24 cellular contexts compared by ENCODE assay signal in the genomic region with DNA sequence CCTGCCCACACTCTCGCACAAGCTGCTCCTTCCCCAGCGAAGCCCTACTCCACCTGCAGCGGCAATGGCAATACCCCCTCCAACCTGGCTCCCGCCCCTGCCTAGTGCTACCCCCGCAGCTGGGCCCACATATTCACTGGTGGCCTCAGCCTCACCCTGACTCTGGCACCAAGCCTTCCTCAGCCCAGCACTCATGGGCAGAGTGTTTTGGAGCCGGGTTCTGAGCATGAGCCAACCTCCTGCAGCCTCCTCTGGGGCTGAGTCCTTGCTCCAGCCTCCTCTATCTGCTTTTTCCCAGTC. TPM values are rescaled to one million over a fixed set of nuclear protein-coding genes. Genes with fewer than 3 reads are reported as not detected.
A peak's percentile ranks its signal among the peaks of the same experiment; 100 is the strongest.
DNase-seq lines count a peak whose midpoint lies in the region; ATAC-seq, FAIRE-seq and TF ChIP-seq lines count a peak whose summit lies in the region.
"Had no signal": no experiment of that assay in that cellular context is flagged by ENCODE, and none has a peak within 500 bp of the region (broad histone marks: within the 10 kb centered on the region; RNA-seq: fewer than 3 reads in every experiment).

No MANE protein-coding gene starts in this region.

- DNase-seq in K562 (ENCODE audit: extremely low read depth in 1 of 4, low spot score in 3 of 4), result no peak
- DNase-seq in esophagus squamous epithelium (lab: John Stamatoyannopoulos, UW), result no peak
- DNase-seq in H4 (ENCODE audit: low spot score), result no peak
- no peak for DNase-seq in NOMO-1 treated with dmso at 0.1 percent for 144 hours (lab: John Stamatoyannopoulos, UW; ENCODE audit: unreplicated experiment)
- no peak for DNase-seq in activated CD4-positive, alpha-beta T cell treated with anti-CD3 and anti-CD28 coated beads, Interleukin-2, amount 50 U/mL, for 48 hours
- DNase-seq: activated CD8-positive, alpha-beta memory T cell treated with anti-CD3 and anti-CD28 coated beads for 24 hours; activated T-cell treated with anti-CD3 and anti-CD28 coated beads, Interleukin-2, amount 50 U/mL, for 48 hours; CD8-positive, alpha-beta memory T cell; DMS79; H7; immature natural killer cell; IMR-90; MM.1S; naive thymus-derived CD4-positive, alpha-beta T cell; NCI-H146; pancreas; stimulated activated CD4-positive, alpha-beta T cell treated with anti-CD3 and anti-CD28 coated beads, Interleukin-4, amount 100 ng/mL, for 4 hours had no signal

- H3K36me3 ChIP-seq in K562 (ENCODE audit: control insufficient read depth, insufficient read depth, low read length) (no peaks in the 10 kb centered on the region), esophagus squamous epithelium (no peaks in the 10 kb centered on the region), mucosa of rectum (ENCODE audit: control insufficient read depth in 2 of 2, insufficient read depth in 2 of 2, low read length in 2 of 2) (no peaks in the 10 kb centered on the region)
- H3K36me3 ChIP-seq: pancreas, thoracic aorta had no signal

- POLR2A ChIA-PET in K562 (lab: Yijun Ruan, JAX), result no interaction called here

- FAIRE-seq in K562 (lab: Jason Lieb, UNC), result no peak
- FAIRE-seq: bronchial epithelial cell, GM12892, pancreas had no signal

- in situ Hi-C loops in K562 (cut with MboI), result no loop called here

- TF ChIP-seq POLR2A in K562 (conservative IDR thresholded peaks at IDR 0.05), result no peak
- TF ChIP-seq POLR2A in esophagus squamous epithelium (IDR thresholded peaks at IDR 0.05), result no peak

- H2AFZ ChIP-seq in K562 (ENCODE audit: low read depth, low read length), result no peak overlapping the region

- CTCF ChIA-PET in K562 (lab: Yijun Ruan, JAX; ENCODE audit: low intra/inter-chr PET ratio), result no interaction called here

- H3K4me2 ChIP-seq in K562 (ENCODE audit: insufficient read depth, low read length), result no peak overlapping the region
- H3K4me2 ChIP-seq: smooth muscle cell had no signal

- no peaks in the 10 kb centered on the region for H3K79me2 ChIP-seq in K562 (ENCODE audit: control insufficient read depth, insufficient read depth, low read length)

- H3K9me3 ChIP-seq in K562 (replicated peaks; ENCODE audit: control insufficient read depth, insufficient read depth, low read depth, low read length), result no peaks in the 10 kb centered on the region
- no peaks in the 10 kb centered on the region for H3K9me3 ChIP-seq in esophagus squamous epithelium
- no peaks in the 10 kb centered on the region for H3K9me3 ChIP-seq in mucosa of rectum (ENCODE audit: control insufficient read depth in 2 of 2, low read length in 2 of 2)
- H3K9me3 ChIP-seq: pancreas, thoracic aorta had no signal

- H3K27me3 ChIP-seq in K562 (ENCODE audit: control insufficient read depth in 2 of 2, insufficient read depth in 2 of 2, low read length in 2 of 2), result peaks cover 0 to 17% of the 10 kb centered on the region in 2 experiments; a peak in 3 of 5 replicates
- peaks cover 0 to 8% (median 0%) of the 10 kb centered on the region in 4 donors for H3K27me3 ChIP-seq in esophagus squamous epithelium
- no peaks in the 10 kb centered on the region for H3K27me3 ChIP-seq in mucosa of rectum (ENCODE audit: control insufficient read depth in 2 of 2, insufficient read depth in 2 of 2, low read length in 2 of 2)
- H3K27me3 ChIP-seq: pancreas had no signal

- peaks cover 18 to 22% of the 10 kb centered on the region in 2 experiments; a peak in 4 of 5 replicates for H3K4me1 ChIP-seq in K562 (replicated peaks in 1 of 2; ENCODE audit: control insufficient read depth in 2 of 2, insufficient read depth in 2 of 2, low read length in 2 of 2)
- H3K4me1 ChIP-seq in esophagus squamous epithelium, result peaks cover 8 to 75% (median 58%) of the 10 kb centered on the region in 3 donors
- H3K4me1 ChIP-seq in mucosa of rectum (ENCODE audit: control insufficient read depth in 2 of 2, insufficient read depth in 2 of 2, low read length in 2 of 2), result peaks cover 12 to 27% of the 10 kb centered on the region in 2 donors

- ATAC-seq in K562 (no peak), GM18868 (IDR thresholded peaks at IDR 0.05; ENCODE audit: unreplicated experiment) (no peak)
- ATAC-seq: naive thymus-derived CD4-positive, alpha-beta T cell had no signal

- no peak for TF ChIP-seq CTCF in K562 (IDR thresholded peaks at IDR 0.05 in 2 of 3, conservative IDR thresholded peaks at IDR 0.05 in 1 of 3; ENCODE audit: insufficient read depth in 2 of 3, low read depth in 1 of 3, low read length in 3 of 3)
- TF ChIP-seq CTCF in esophagus squamous epithelium (IDR thresholded peaks at IDR 0.05), result no peak

- 36% methylated on average over 4 of the region's 6 CpGs for WGBS in K562 (ENCODE audit: insufficient coverage, low coverage, missing lambda C conversion rate)
- WGBS in esophagus squamous epithelium, 2 donors, result 75 to 83% methylated on average over 2 to 6 of the region's 6 CpGs

- no peak for TF ChIP-seq EP300 in K562 (IDR thresholded peaks at IDR 0.05; ENCODE audit: low read length)

- H3K9ac ChIP-seq in K562 (ENCODE audit: insufficient read depth in 1 of 2, low read depth in 2 of 2, low read length in 2 of 2) (peak overlapping the region in 1 of 2 experiments; percentile 76; a peak in 2 of 4 replicates), mucosa of rectum (ENCODE audit: low read depth in 1 of 2, low read length in 2 of 2) (no peak overlapping the region)

- BruUV-seq in K562 (replicated peaks; lab: Mats Ljungman, UMichigan), result no TSS peak

- intact Hi-C loops in K562 (cut with micrococcal nuclease), result no loop called here
- intact Hi-C loops in esophagus squamous epithelium (cut with DNase I), result no loop called here

- H3K27ac ChIP-seq in K562 (ENCODE audit: extremely low read depth, low read depth, low read length) (no peak overlapping the region), esophagus squamous epithelium (peak overlapping the region; percentile 9 to 87 (median 83)), mucosa of rectum (ENCODE audit: low read depth in 2 of 2, low read length in 2 of 2) (peak overlapping the region; percentile 63 to 72), temporal lobe (ENCODE audit: low read depth, low read length) (peak overlapping the region; percentile 36)

- H3K4me3 ChIP-seq in K562, result no peak overlapping the region
- H3K4me3 ChIP-seq in esophagus squamous epithelium, result no peak overlapping the region
- H3K4me3 ChIP-seq in mucosa of rectum (ENCODE audit: low read length in 2 of 2), result no peak overlapping the region
- H3K4me3 ChIP-seq: pancreas, smooth muscle cell, thoracic aorta had no signal

- H3K9me1 ChIP-seq in K562 (ENCODE audit: control insufficient read depth, insufficient read depth, low read length), result no peaks in the 10 kb centered on the region

- TF ChIP-seq RAD21 in K562 (CRISPR knock-in tag; conservative IDR thresholded peaks at IDR 0.05 in 1 of 2, IDR thresholded peaks at IDR 0.05 in 1 of 2), result no peak

- no peaks in the 10 kb centered on the region; the same call in 1 of the 2 replicates for H4K20me1 ChIP-seq in K562 (replicated peaks; ENCODE audit: control insufficient read depth, insufficient read depth, low read length)

TF ChIP-seq in K562, 482 proteins besides CTCF, POLR2A, EP300 and RAD21:
- TF ChIP-seq SUPT5H (IDR thresholded peaks at IDR 0.05) (no peak), NR1H2 (CRISPR knock-in tag; IDR thresholded peaks at IDR 0.05) (no peak), ZNF263 (CRISPR knock-in tag; IDR thresholded peaks at IDR 0.05; ENCODE audit: borderline replicate concordance) (0 out of 2 replicates have a peak, but pooled peaks have one; percentile 5), RBM22 (IDR thresholded peaks at IDR 0.05; ENCODE audit: low read depth, low read length, poor library complexity, severe bottlenecking) (no peak), FOXM1 (IDR thresholded peaks at IDR 0.05; ENCODE audit: low read depth) (no peak), FOXM1 (CRISPR knock-in tag; IDR thresholded peaks at IDR 0.05; ENCODE audit: low read depth) (no peak), NCOA4 (IDR thresholded peaks at IDR 0.05; ENCODE audit: partially characterized antibody) (no peak), SMARCE1 (IDR thresholded peaks at IDR 0.05) (no peak), ELF4 (CRISPR knock-in tag; IDR thresholded peaks at IDR 0.05) (no peak)
- TF ChIP-seq, protein P1, sequence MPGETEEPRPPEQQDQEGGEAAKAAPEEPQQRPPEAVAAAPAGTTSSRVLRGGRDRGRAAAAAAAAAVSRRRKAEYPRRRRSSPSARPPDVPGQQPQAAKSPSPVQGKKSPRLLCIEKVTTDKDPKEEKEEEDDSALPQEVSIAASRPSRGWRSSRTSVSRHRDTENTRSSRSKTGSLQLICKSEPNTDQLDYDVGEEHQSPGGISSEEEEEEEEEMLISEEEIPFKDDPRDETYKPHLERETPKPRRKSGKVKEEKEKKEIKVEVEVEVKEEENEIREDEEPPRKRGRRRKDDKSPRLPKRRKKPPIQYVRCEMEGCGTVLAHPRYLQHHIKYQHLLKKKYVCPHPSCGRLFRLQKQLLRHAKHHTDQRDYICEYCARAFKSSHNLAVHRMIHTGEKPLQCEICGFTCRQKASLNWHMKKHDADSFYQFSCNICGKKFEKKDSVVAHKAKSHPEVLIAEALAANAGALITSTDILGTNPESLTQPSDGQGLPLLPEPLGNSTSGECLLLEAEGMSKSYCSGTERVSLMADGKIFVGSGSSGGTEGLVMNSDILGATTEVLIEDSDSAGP (CRISPR knock-in tag; IDR thresholded peaks at IDR 0.05), result no peak

RNA-seq across cellular contexts. Expression of a gene that starts 47.6 kb away (rescaled TPM):
- total RNA-seq in K562 (2011; cell fraction: chromatin; rRNA removed; ENCODE audit: low replicate concordance), result 33.8 and 109 TPM in 2 replicates
- 31.6 and 45.0 TPM in 2 replicates for total RNA-seq in K562 (2011; cell fraction: nucleolus; rRNA removed)
- total RNA-seq in K562 (2011; cell fraction: nucleoplasm; rRNA removed), result 31.0 and 37.9 TPM in 2 replicates
- 0.45 and 1.6 TPM in 2 replicates for total RNA-seq in K562 (2014; rRNA removed)
- 0.47 and 1.4 TPM in 2 replicates for total RNA-seq in K562 (2014; rRNA removed; fragmentation: Illumina TruSeq; extraction: Trizol)
- 0.07 and 0.11 TPM in 2 replicates for total RNA-seq in K562 (2015; rRNA removed; fragmentation: Illumina TruSeq; extraction: Trizol)
- 1.1 and 3.4 TPM in 2 replicates for total RNA-seq in K562 (2021)
- 4.3 and 15.2 TPM in 2 replicates for polyA plus RNA-seq in K562 (2011; rRNA removed)
- polyA plus RNA-seq in K562 (2011; cell fraction: cytosol; rRNA removed), result 3.3 and 12.5 TPM in 2 replicates
- 25.6 and 137 TPM in 2 replicates for polyA plus RNA-seq in K562 (2011; cell fraction: nucleus; rRNA removed)
- 1.4 and 2.1 TPM in 2 replicates for polyA plus RNA-seq in K562 (2012)
- polyA plus RNA-seq in K562 (2014; fragmentation: Illumina TruSeq; extraction: Trizol), result 1.3 and 2.2 TPM in 2 replicates
- polyA plus RNA-seq in K562 (2014; fragmentation: Nextera tagmentation; extraction: Ambion mirVana), result under 1 TPM in 1 of 2 experiments, not detected in 1; 0.21 TPM
- polyA plus RNA-seq in K562 (2014; rRNA removed), result 1.0 and 1.6 TPM in 2 replicates
- 3.2 and 18.9 TPM in 2 replicates for polyA minus RNA-seq in K562 (2011; rRNA and poly(A)+ RNA removed)
- 1.7 and 6.5 TPM in 2 replicates for polyA minus RNA-seq in K562 (2011; cell fraction: cytosol; rRNA and poly(A)+ RNA removed)
- polyA minus RNA-seq in K562 (2011; cell fraction: nucleus; rRNA and poly(A)+ RNA removed), result 15.6 and 36.5 TPM in 2 replicates
- total RNA-seq in esophagus squamous epithelium, result 10 to 100 TPM in 3 of 4 donors, 1 to 10 TPM in 1; 5.6 to 38.3 (median 12.9) TPM
- total RNA-seq in temporal lobe, result 80.4 TPM
- 2.6 and 3.0 TPM in 2 replicates for total RNA-seq in H4 (2014; rRNA removed; shearing (Covaris generic))
- total RNA-seq: IMR-90, smooth muscle cell had no signal
- polyA plus RNA-seq: immature natural killer cell; naive thymus-derived CD4-positive, alpha-beta T cell had no signal
